In the genomic region with DNA sequence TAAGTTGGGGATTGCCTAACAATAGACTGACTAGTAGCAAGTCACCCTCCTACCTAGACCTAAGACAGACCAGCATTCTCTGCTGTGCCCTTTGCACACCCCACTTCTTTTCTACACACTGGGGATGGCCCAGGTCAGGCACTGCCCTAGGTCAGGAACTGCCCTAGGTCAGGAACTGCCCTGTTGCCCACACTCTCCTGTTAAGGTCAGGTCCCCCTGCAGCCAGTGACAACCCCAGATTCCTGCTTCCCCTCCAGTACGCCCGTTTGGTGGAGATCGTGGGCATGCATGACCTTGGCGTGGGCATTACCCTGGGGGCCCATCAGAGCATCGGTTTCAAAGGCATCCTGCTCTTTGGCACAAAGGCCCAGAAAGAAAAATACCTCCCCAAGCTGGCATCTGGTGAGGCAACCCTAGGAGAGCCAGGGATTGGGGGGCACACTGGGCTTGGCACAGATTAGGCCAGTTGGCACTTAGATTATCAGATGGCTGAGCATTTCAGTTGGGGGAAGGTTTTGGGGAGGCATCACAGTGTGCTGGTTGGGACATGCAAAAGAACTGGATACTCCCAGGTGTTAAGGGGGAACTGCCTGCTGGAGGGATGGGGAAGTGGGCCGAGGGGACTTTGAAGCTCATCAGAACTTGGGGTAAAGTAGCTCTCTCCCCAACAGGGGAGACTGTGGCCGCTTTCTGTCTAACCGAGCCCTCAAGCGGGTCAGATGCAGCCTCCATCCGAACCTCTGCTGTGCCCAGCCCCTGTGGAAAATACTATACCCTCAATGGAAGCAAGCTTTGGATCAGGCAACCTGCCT, we compare ENCODE assay signal across 2 cellular contexts.
TF ChIP-seq lines count a peak whose summit lies in the region.

No MANE protein-coding gene starts in this region.

TF ChIP-seq in GM23338, 12 proteins besides CTCF, POLR2A, EP300 and RAD21:
- no peak for TF ChIP-seq ZNF114 (CRISPR knock-in tag; IDR thresholded peaks at IDR 0.05)
- TF ChIP-seq POLR2AphosphoS5 (IDR thresholded peaks at IDR 0.05; ENCODE audit: low read depth), result 0 out of 2 replicates have a peak, but pooled peaks have one; percentile 53

TF ChIP-seq in K562, 482 proteins besides CTCF, POLR2A, EP300 and RAD21:
- TF ChIP-seq CCNT2 (IDR thresholded peaks at IDR 0.05; ENCODE audit: borderline replicate concordance, extremely low read depth, insufficient read length, low read depth, low read length) (peak; percentile 18), RBFOX2 (IDR thresholded peaks at IDR 0.05; ENCODE audit: low read depth, low read length) (peak; percentile 7; the same call in 1 of the 2 replicates), MYNN (IDR thresholded peaks at IDR 0.05) (0 out of 2 replicates have a peak, but pooled peaks have one; percentile 6), MYNN (CRISPR knock-in tag; IDR thresholded peaks at IDR 0.05) (no peak)
- TF ChIP-seq, protein P1, sequence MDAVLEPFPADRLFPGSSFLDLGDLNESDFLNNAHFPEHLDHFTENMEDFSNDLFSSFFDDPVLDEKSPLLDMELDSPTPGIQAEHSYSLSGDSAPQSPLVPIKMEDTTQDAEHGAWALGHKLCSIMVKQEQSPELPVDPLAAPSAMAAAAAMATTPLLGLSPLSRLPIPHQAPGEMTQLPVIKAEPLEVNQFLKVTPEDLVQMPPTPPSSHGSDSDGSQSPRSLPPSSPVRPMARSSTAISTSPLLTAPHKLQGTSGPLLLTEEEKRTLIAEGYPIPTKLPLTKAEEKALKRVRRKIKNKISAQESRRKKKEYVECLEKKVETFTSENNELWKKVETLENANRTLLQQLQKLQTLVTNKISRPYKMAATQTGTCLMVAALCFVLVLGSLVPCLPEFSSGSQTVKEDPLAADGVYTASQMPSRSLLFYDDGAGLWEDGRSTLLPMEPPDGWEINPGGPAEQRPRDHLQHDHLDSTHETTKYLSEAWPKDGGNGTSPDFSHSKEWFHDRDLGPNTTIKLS (IDR thresholded peaks at IDR 0.05; ENCODE audit: borderline replicate concordance, low read depth), result no peak
TF ChIP-seq in K562: peak in this region for 3.
